Comparison of ENCODE assay signal across 15 cellular contexts in genomic region chr18:49023281-49023937, GRCh38.
A peak's percentile ranks its signal among the peaks of the same experiment; 100 is the strongest.
DNase-seq lines count a peak whose midpoint lies in the region; ATAC-seq and TF ChIP-seq lines count a peak whose summit lies in the region.
"Had no signal": no experiment of that assay in that cellular context is flagged by ENCODE, and none has a peak within 500 bp of the region (broad histone marks: within the 10 kb centered on the region; RNA-seq: fewer than 3 reads in every experiment).

No MANE protein-coding gene starts in this region.

- H3K9me3 ChIP-seq in mesenchymal stem cell (ENCODE audit: control insufficient read depth, low read length) (no peaks in the 10 kb centered on the region), upper lobe of left lung (no peaks in the 10 kb centered on the region)

- H3K4me1 ChIP-seq in mesenchymal stem cell (ENCODE audit: control insufficient read depth, insufficient read depth, low read depth, low read length), result peaks cover 24% of the 10 kb centered on the region
- peaks cover 0 to 8% (median 0%) of the 10 kb centered on the region in 4 donors for H3K4me1 ChIP-seq in upper lobe of left lung

- ATAC-seq in activated CD8-positive, alpha-beta T cell treated with anti-CD3 and anti-CD28 coated beads, Interleukin-2, amount 10 ng/mL, durations not matched to agents 7 days and 5 days, result no peak
- no peak for ATAC-seq in activated CD8-positive, alpha-beta T cell treated with anti-CD3 and anti-CD28 coated beads for 36 hours
- ATAC-seq in effector memory CD8-positive, alpha-beta T cell (replicated peaks), result peak; percentile 41
- peak; percentile 51 to 61 for ATAC-seq in stimulated activated naive B cell treated with anti-CD40 and anti-IgM and Interleukin-4, amounts not matched to agents 10 μg/mL and 1 μg/mL and 100 μg/mL, for 72 hours (replicated peaks)
- ATAC-seq in upper lobe of left lung (ENCODE audit: low FRiP score in 2 of 2), result no peak

- H3K36me3 Mint-ChIP-seq in activated CD8-positive, alpha-beta T cell treated with anti-CD3 and anti-CD28 coated beads, Interleukin-2, amount 10 ng/mL, durations not matched to agents 7 days and 5 days (ENCODE audit: low read depth), result no peaks in the 10 kb centered on the region
- H3K36me3 Mint-ChIP-seq in activated CD8-positive, alpha-beta T cell treated with anti-CD3 and anti-CD28 coated beads for 36 hours (ENCODE audit: low read depth), result no peaks in the 10 kb centered on the region
- H3K36me3 Mint-ChIP-seq in effector memory CD8-positive, alpha-beta T cell (ENCODE audit: insufficient read depth), result no peaks in the 10 kb centered on the region
- no peaks in the 10 kb centered on the region for H3K36me3 Mint-ChIP-seq in stimulated activated naive B cell treated with anti-CD40 and anti-IgM and Interleukin-4, amounts not matched to agents 10 μg/mL and 1 μg/mL and 100 μg/mL, for 72 hours

- H3K18ac ChIP-seq in mesenchymal stem cell (ENCODE audit: low read depth in 1 of 2, low read length in 2 of 2), result no peak overlapping the region

- intact Hi-C loops in activated CD8-positive, alpha-beta T cell treated with anti-CD3 and anti-CD28 coated beads for 36 hours (cut with micrococcal nuclease), result loop anchor here (10.0 kb wide), 1 partner anchor 151 kb away; no protein-coding TSS in a partner anchor

- H2BK5ac ChIP-seq in mesenchymal stem cell (ENCODE audit: low read depth, low read length, poor library complexity, severe bottlenecking), result no peak overlapping the region

- no peak overlapping the region for H3K4me2 ChIP-seq in mesenchymal stem cell (ENCODE audit: low read length, poor library complexity, severe bottlenecking)

- no peak overlapping the region for H3K23ac ChIP-seq in mesenchymal stem cell (ENCODE audit: low read length in 2 of 2)

- CTCF ChIA-PET in activated CD8-positive, alpha-beta T cell treated with anti-CD3 and anti-CD28 coated beads, Interleukin-2, amount 10 ng/mL, durations not matched to agents 7 days and 5 days (lab: Charles Lee), result interaction anchor here (0.8 to 2.9 kb wide), 3 partner anchors 9 to 393 kb away, joined by 4 to 7 read pairs (median 4); no protein-coding TSS in a partner anchor
- CTCF ChIA-PET in activated CD8-positive, alpha-beta T cell treated with anti-CD3 and anti-CD28 coated beads for 36 hours (lab: Charles Lee), result interaction anchor here (0.7 to 1.5 kb wide), 4 partner anchors 19 to 246 kb away, joined by 3 to 5 read pairs (median 3); no protein-coding TSS in a partner anchor

- no peak for DNase-seq in activated CD8-positive, alpha-beta T cell treated with anti-CD3 and anti-CD28 coated beads, Interleukin-2, amount 10 ng/mL, durations not matched to agents 7 days and 5 days
- no peak for DNase-seq in activated CD8-positive, alpha-beta T cell treated with anti-CD3 and anti-CD28 coated beads for 36 hours
- DNase-seq in LHCN-M2 (ENCODE audit: low read depth) (peak; percentile 58), mesenchymal stem cell (no peak), NCI-H146 (lab: John Stamatoyannopoulos, UW) (no peak), upper lobe of left lung (no peak)
- DNase-seq in effector memory CD8-positive, alpha-beta T cell, result no peak
- DNase-seq in stimulated activated naive B cell treated with anti-CD40 and anti-IgM and Interleukin-4, amounts not matched to agents 10 μg/mL and 1 μg/mL and 100 μg/mL, for 72 hours, result no peak
- DNase-seq: COR-L47; erythroblast; Kasumi-1; NCI-H1930; retina; stimulated activated CD4-positive, alpha-beta T cell treated with anti-CD3 and anti-CD28 coated beads, Interleukin-2, amount 100 ng/mL, for 24 hours had no signal

- no peak for TF ChIP-seq CTCF in activated CD8-positive, alpha-beta T cell treated with anti-CD3 and anti-CD28 coated beads for 36 hours (IDR thresholded peaks at IDR 0.05)
- no peak for TF ChIP-seq CTCF in upper lobe of left lung (IDR thresholded peaks at IDR 0.05)

- H3K79me1 ChIP-seq in mesenchymal stem cell (replicated peaks; ENCODE audit: low read length, poor library complexity, severe bottlenecking), result no peaks in the 10 kb centered on the region

- peak overlapping the region; percentile 53 for H3K27ac Mint-ChIP-seq in activated CD8-positive, alpha-beta T cell treated with anti-CD3 and anti-CD28 coated beads, Interleukin-2, amount 10 ng/mL, durations not matched to agents 7 days and 5 days
- no peak overlapping the region for H3K27ac Mint-ChIP-seq in activated CD8-positive, alpha-beta T cell treated with anti-CD3 and anti-CD28 coated beads for 36 hours
- peak overlapping the region in 1 of 2 donors; percentile 11 for H3K27ac Mint-ChIP-seq in effector memory CD8-positive, alpha-beta T cell
- H3K27ac Mint-ChIP-seq in stimulated activated naive B cell treated with anti-CD40 and anti-IgM and Interleukin-4, amounts not matched to agents 10 μg/mL and 1 μg/mL and 100 μg/mL, for 72 hours, result peak overlapping the region; percentile 91

- no peak overlapping the region for H3K4ac ChIP-seq in mesenchymal stem cell (ENCODE audit: low read depth in 1 of 2, low read length in 2 of 2)

- no peak overlapping the region for H3K4me3 Mint-ChIP-seq in activated CD8-positive, alpha-beta T cell treated with anti-CD3 and anti-CD28 coated beads, Interleukin-2, amount 10 ng/mL, durations not matched to agents 7 days and 5 days
- no peak overlapping the region for H3K4me3 Mint-ChIP-seq in activated CD8-positive, alpha-beta T cell treated with anti-CD3 and anti-CD28 coated beads for 36 hours
- H3K4me3 Mint-ChIP-seq in effector memory CD8-positive, alpha-beta T cell, result no peak overlapping the region
- no peak overlapping the region for H3K4me3 Mint-ChIP-seq in stimulated activated naive B cell treated with anti-CD40 and anti-IgM and Interleukin-4, amounts not matched to agents 10 μg/mL and 1 μg/mL and 100 μg/mL, for 72 hours

- H2AFZ ChIP-seq in mesenchymal stem cell (ENCODE audit: low read depth, low read length), result no peak overlapping the region

- H3K9ac ChIP-seq in mesenchymal stem cell (ENCODE audit: low read length), result no peak overlapping the region

- WGBS in mesenchymal stem cell, result 87% methylated on average over 13 of the region's 13 CpGs
- WGBS in upper lobe of left lung, 2 donors, result 64 to 72% methylated on average over 12 to 13 of the region's 13 CpGs

- no peak overlapping the region for H3K14ac ChIP-seq in mesenchymal stem cell (ENCODE audit: low read length in 2 of 2)

- no peak overlapping the region for H2BK120ac ChIP-seq in mesenchymal stem cell (ENCODE audit: low read depth, low read length)

- H3K27me3 ChIP-seq in mesenchymal stem cell (ENCODE audit: control insufficient read depth in 1 of 2, insufficient read depth in 1 of 2, low read length in 2 of 2) (peaks cover 0 to 3% of the 10 kb centered on the region in 2 experiments), upper lobe of left lung (no peaks in the 10 kb centered on the region)

- no peak for TF ChIP-seq POLR2A in upper lobe of left lung (IDR thresholded peaks at IDR 0.05)

- H3K4me1 Mint-ChIP-seq in activated CD8-positive, alpha-beta T cell treated with anti-CD3 and anti-CD28 coated beads, Interleukin-2, amount 10 ng/mL, durations not matched to agents 7 days and 5 days (ENCODE audit: low read depth), result peaks cover 23% of the 10 kb centered on the region
- peaks cover 2% of the 10 kb centered on the region for H3K4me1 Mint-ChIP-seq in activated CD8-positive, alpha-beta T cell treated with anti-CD3 and anti-CD28 coated beads for 36 hours (ENCODE audit: low read depth)
- peaks cover 0 to 2% of the 10 kb centered on the region in 2 donors for H3K4me1 Mint-ChIP-seq in effector memory CD8-positive, alpha-beta T cell (ENCODE audit: low read depth in 2 of 2)
- peaks cover 34 to 41% of the 10 kb centered on the region in 2 donors for H3K4me1 Mint-ChIP-seq in stimulated activated naive B cell treated with anti-CD40 and anti-IgM and Interleukin-4, amounts not matched to agents 10 μg/mL and 1 μg/mL and 100 μg/mL, for 72 hours

- no peak overlapping the region for H2AK5ac ChIP-seq in mesenchymal stem cell (ENCODE audit: low read length, severe bottlenecking)

- H3K27ac ChIP-seq in mesenchymal stem cell (ENCODE audit: low read length, poor library complexity, severe bottlenecking), result no peak overlapping the region
- H3K27ac ChIP-seq in upper lobe of left lung, result no peak overlapping the region
- H3K27ac ChIP-seq: VCaP had no signal

- H2BK12ac ChIP-seq in mesenchymal stem cell (ENCODE audit: low read length in 2 of 2), result no peak overlapping the region

- POLR2A ChIA-PET in activated CD8-positive, alpha-beta T cell treated with anti-CD3 and anti-CD28 coated beads, Interleukin-2, amount 10 ng/mL, durations not matched to agents 7 days and 5 days (lab: Charles Lee), result no interaction called here
- POLR2A ChIA-PET in activated CD8-positive, alpha-beta T cell treated with anti-CD3 and anti-CD28 coated beads for 36 hours (lab: Charles Lee), result interaction anchor here (1.1 kb wide), 1 partner anchor 26 kb away, joined by 4 read pairs; no protein-coding TSS in a partner anchor

- no peaks in the 10 kb centered on the region for H3K9me3 Mint-ChIP-seq in activated CD8-positive, alpha-beta T cell treated with anti-CD3 and anti-CD28 coated beads, Interleukin-2, amount 10 ng/mL, durations not matched to agents 7 days and 5 days (ENCODE audit: insufficient read depth)
- no peaks in the 10 kb centered on the region for H3K9me3 Mint-ChIP-seq in activated CD8-positive, alpha-beta T cell treated with anti-CD3 and anti-CD28 coated beads for 36 hours
- no peaks in the 10 kb centered on the region for H3K9me3 Mint-ChIP-seq in effector memory CD8-positive, alpha-beta T cell
- H3K9me3 Mint-ChIP-seq in stimulated activated naive B cell treated with anti-CD40 and anti-IgM and Interleukin-4, amounts not matched to agents 10 μg/mL and 1 μg/mL and 100 μg/mL, for 72 hours, result no peaks in the 10 kb centered on the region

- H3K36me3 ChIP-seq in mesenchymal stem cell (ENCODE audit: control insufficient read depth in 1 of 2, insufficient read depth in 2 of 2, low read depth in 1 of 2, low read length in 2 of 2), result no peaks in the 10 kb centered on the region
- no peaks in the 10 kb centered on the region for H3K36me3 ChIP-seq in upper lobe of left lung

- TF ChIP-seq EP300 in upper lobe of left lung (IDR thresholded peaks at IDR 0.05), result no peak

- no peaks in the 10 kb centered on the region for H3K27me3 Mint-ChIP-seq in activated CD8-positive, alpha-beta T cell treated with anti-CD3 and anti-CD28 coated beads, Interleukin-2, amount 10 ng/mL, durations not matched to agents 7 days and 5 days (ENCODE audit: low read depth)
- no peaks in the 10 kb centered on the region for H3K27me3 Mint-ChIP-seq in activated CD8-positive, alpha-beta T cell treated with anti-CD3 and anti-CD28 coated beads for 36 hours
- H3K27me3 Mint-ChIP-seq in effector memory CD8-positive, alpha-beta T cell, result peaks cover 0 to 13% of the 10 kb centered on the region in 2 donors
- H3K27me3 Mint-ChIP-seq in stimulated activated naive B cell treated with anti-CD40 and anti-IgM and Interleukin-4, amounts not matched to agents 10 μg/mL and 1 μg/mL and 100 μg/mL, for 72 hours, result peaks cover 4 to 5% of the 10 kb centered on the region in 2 donors

- H4K91ac ChIP-seq in mesenchymal stem cell (ENCODE audit: low read length), result no peak overlapping the region

- H3K4me3 ChIP-seq in mesenchymal stem cell (ENCODE audit: insufficient read depth in 1 of 2, low read depth in 1 of 2, low read length in 2 of 2) (no peak overlapping the region), upper lobe of left lung (no peak overlapping the region)

- H2BK15ac ChIP-seq in mesenchymal stem cell (ENCODE audit: low read depth, poor library complexity, severe bottlenecking), result no peak overlapping the region

- no peak overlapping the region for H4K8ac ChIP-seq in mesenchymal stem cell (ENCODE audit: low read length)

Comparison
In these comparisons a context has a peak if more than half of its experiments do, and no peak if none do; other contexts are left out.
1. ATAC-seq: peak in effector memory CD8-positive, alpha-beta T cell (single experiment) and stimulated activated naive B cell treated with anti-CD40 and anti-IgM and Interleukin-4, amounts not matched to agents 10 μg/mL and 1 μg/mL and 100 μg/mL, for 72 hours (2 of 2); none in activated CD8-positive, alpha-beta T cell treated with anti-CD3 and anti-CD28 coated beads, Interleukin-2, amount 10 ng/mL, durations not matched to agents 7 days and 5 days (single experiment), activated CD8-positive, alpha-beta T cell treated with anti-CD3 and anti-CD28 coated beads for 36 hours (single experiment) and upper lobe of left lung (0 of 2).